In genomic region chr12:64029013-64029857, GRCh38 we compare ENCODE assay signal across 23 cellular contexts.
DNase-seq lines count a peak whose midpoint lies in the region; ATAC-seq and TF ChIP-seq lines count a peak whose summit lies in the region.
"Had no signal": no experiment of that assay in that cellular context is flagged by ENCODE, and none has a peak within 500 bp of the region (broad histone marks: within the 10 kb centered on the region; RNA-seq: fewer than 3 reads in every experiment).

No MANE protein-coding gene starts in this region.

- 0 out of 2 replicates have a peak, but pooled peaks cover 1% of the 10 kb centered on the region for H3K36me3 ChIP-seq in BJ (ENCODE audit: control insufficient read depth, insufficient read depth, low read length)
- no peaks in the 10 kb centered on the region for H3K36me3 ChIP-seq in SJSA1
- no peaks in the 10 kb centered on the region for H3K36me3 ChIP-seq in lower lobe of right lung

- no peak overlapping the region for H3K27ac Mint-ChIP-seq in Calu3 (ENCODE audit: unreplicated experiment)
- H3K27ac Mint-ChIP-seq: GM23338; immature natural killer cell; memory B cell; stimulated activated naive CD8-positive, alpha-beta T cell treated with anti-CD3 and anti-CD28 coated beads, Interleukin-15, amount 100 ng/mL, for 72 hours had no signal

- peaks cover 2% of the 10 kb centered on the region for H3K9me3 Mint-ChIP-seq in Calu3 (ENCODE audit: low read depth, unreplicated experiment)
- H3K9me3 Mint-ChIP-seq: immature natural killer cell; memory B cell; neural crest cell; stimulated activated naive CD8-positive, alpha-beta T cell treated with anti-CD3 and anti-CD28 coated beads, Interleukin-15, amount 100 ng/mL, for 72 hours had no signal

- no peaks in the 10 kb centered on the region for H3K4me1 Mint-ChIP-seq in Calu3 (ENCODE audit: low read depth, unreplicated experiment)
- H3K4me1 Mint-ChIP-seq: immature natural killer cell; memory B cell; stimulated activated naive CD8-positive, alpha-beta T cell treated with anti-CD3 and anti-CD28 coated beads, Interleukin-15, amount 100 ng/mL, for 72 hours had no signal

- H3K36me3 Mint-ChIP-seq in Calu3 (ENCODE audit: insufficient read depth, unreplicated experiment): peaks cover 5% of the 10 kb centered on the region
- H3K36me3 Mint-ChIP-seq: immature natural killer cell, memory B cell had no signal

- H3K27ac ChIP-seq in SJSA1 (peak overlapping the region; percentile 43; the same call in 1 of the 2 replicates), lower lobe of right lung (no peak overlapping the region)
- H3K27ac ChIP-seq: HL-60, PC-9 had no signal

- H3K27me3 Mint-ChIP-seq in Calu3 (ENCODE audit: unreplicated experiment): no peaks in the 10 kb centered on the region
- H3K27me3 Mint-ChIP-seq: memory B cell; stimulated activated naive CD8-positive, alpha-beta T cell treated with anti-CD3 and anti-CD28 coated beads, Interleukin-15, amount 100 ng/mL, for 72 hours had no signal

- CTCF ChIA-PET in BJ (lab: Yijun Ruan, JAX) (interaction anchor here (0.9 to 1.3 kb wide), 2 partner anchors 13 to 23 kb away, joined by 3 read pairs; no protein-coding TSS in a partner anchor), Calu3 (lab: Charles Lee) (no interaction called here)

- H3K9me3 ChIP-seq in SJSA1 (replicated peaks) (no peaks in the 10 kb centered on the region), lower lobe of right lung (no peaks in the 10 kb centered on the region)

- H3K27me3 ChIP-seq in BJ (ENCODE audit: control insufficient read depth, insufficient read depth, low read length) (no peaks in the 10 kb centered on the region), SJSA1 (replicated peaks) (no peaks in the 10 kb centered on the region), lower lobe of right lung (ENCODE audit: low read depth) (no peaks in the 10 kb centered on the region)

- peak; percentile 74 for ATAC-seq in sciatic nerve
- no peak for ATAC-seq in left lobe of liver
- no peak for ATAC-seq in lower lobe of right lung
- ATAC-seq: GM23338; stimulated activated naive CD8-positive, alpha-beta T cell treated with anti-CD3 and anti-CD28 coated beads, Interleukin-15, amount 100 ng/mL, for 72 hours had no signal

- intact Hi-C loops in sciatic nerve (cut with DNase I): no loop called here
- intact Hi-C loops in Calu3 (cut with micrococcal nuclease; ENCODE audit: unreplicated experiment): no loop called here
- intact Hi-C loops in lower lobe of right lung (cut with DNase I): no loop called here

- BruUV-seq in Calu3 (replicated peaks; lab: Mats Ljungman, UMichigan): no TSS peak

- POLR2A ChIA-PET in BJ (lab: Charles Lee): interaction anchor here (0.6 kb wide), 1 partner anchor 188 kb away, joined by 3 read pairs; no protein-coding TSS in a partner anchor

- DNase-seq in BJ (ENCODE audit: low read depth) (peak; percentile 74), SJSA1 (ENCODE audit: low read depth in 1 of 2, low spot score in 2 of 2) (peak in 1 of 2 experiments; percentile 36), fibroblast of the aortic adventitia (ENCODE audit: low read depth) (peak; percentile 78), sciatic nerve (ENCODE audit: low spot score) (no peak), HK-2 (ENCODE audit: unreplicated experiment) (no peak), Calu3 (no peak), left lobe of liver (ENCODE audit: low spot score) (no peak), lower lobe of right lung (no peak)
- DNase-seq: activated CD8-positive, alpha-beta memory T cell treated with anti-CD3 and anti-CD28 coated beads, Interleukin-2, amount 50 U/mL, for 4 hours; activated gamma-delta T cell treated with Interleukin-2 at 50 U/mL for 16 hours; anterior cingulate cortex; GF-D8; glutamatergic neuron; immature natural killer cell; KBM-7; NCI-H1092 treated with DMSO at 0.1 percent for 48 hours; NCI-H774; PC-9; stimulated activated naive CD8-positive, alpha-beta T cell treated with anti-CD3 and anti-CD28 coated beads, Interleukin-15, amount 100 ng/mL, for 72 hours had no signal

- TF ChIP-seq CTCF in BJ (IDR thresholded peaks at IDR 0.05; ENCODE audit: insufficient read depth, low read depth, low read length) (no peak), fibroblast of the aortic adventitia (IDR thresholded peaks at IDR 0.05; ENCODE audit: insufficient read depth, low read length) (no peak), Calu3 (IDR thresholded peaks at IDR 0.05; ENCODE audit: unreplicated experiment) (no peak), lower lobe of right lung (IDR thresholded peaks at IDR 0.05) (no peak)

- no peak overlapping the region for H3K4me3 Mint-ChIP-seq in Calu3 (ENCODE audit: low read depth, unreplicated experiment)
- H3K4me3 Mint-ChIP-seq: GM23338; immature natural killer cell; memory B cell; neural crest cell; stimulated activated naive CD8-positive, alpha-beta T cell treated with anti-CD3 and anti-CD28 coated beads, Interleukin-15, amount 100 ng/mL, for 72 hours had no signal

- H3K4me1 ChIP-seq in SJSA1 (replicated peaks) (peaks cover 16% of the 10 kb centered on the region), lower lobe of right lung (no peaks in the 10 kb centered on the region)

- no peak overlapping the region for H3K4me3 ChIP-seq in BJ (ENCODE audit: low read depth, low read length)
- no peak overlapping the region for H3K4me3 ChIP-seq in SJSA1
- H3K4me3 ChIP-seq in fibroblast of the aortic adventitia (ENCODE audit: low read depth, low read length): no peak overlapping the region
- no peak overlapping the region for H3K4me3 ChIP-seq in lower lobe of right lung
- H3K4me3 ChIP-seq: GM23338, PC-9 had no signal

Comparison
In these comparisons a context has a peak if more than half of its experiments do, and no peak if none do; other contexts are left out.
1. DNase-seq: peak in BJ (single experiment) and fibroblast of the aortic adventitia (single experiment); none in sciatic nerve (single experiment), HK-2 (single experiment), Calu3 (single experiment), left lobe of liver (single experiment) and lower lobe of right lung (single experiment).